ENCODE assay signal across 21 cellular contexts in the genomic region with DNA sequence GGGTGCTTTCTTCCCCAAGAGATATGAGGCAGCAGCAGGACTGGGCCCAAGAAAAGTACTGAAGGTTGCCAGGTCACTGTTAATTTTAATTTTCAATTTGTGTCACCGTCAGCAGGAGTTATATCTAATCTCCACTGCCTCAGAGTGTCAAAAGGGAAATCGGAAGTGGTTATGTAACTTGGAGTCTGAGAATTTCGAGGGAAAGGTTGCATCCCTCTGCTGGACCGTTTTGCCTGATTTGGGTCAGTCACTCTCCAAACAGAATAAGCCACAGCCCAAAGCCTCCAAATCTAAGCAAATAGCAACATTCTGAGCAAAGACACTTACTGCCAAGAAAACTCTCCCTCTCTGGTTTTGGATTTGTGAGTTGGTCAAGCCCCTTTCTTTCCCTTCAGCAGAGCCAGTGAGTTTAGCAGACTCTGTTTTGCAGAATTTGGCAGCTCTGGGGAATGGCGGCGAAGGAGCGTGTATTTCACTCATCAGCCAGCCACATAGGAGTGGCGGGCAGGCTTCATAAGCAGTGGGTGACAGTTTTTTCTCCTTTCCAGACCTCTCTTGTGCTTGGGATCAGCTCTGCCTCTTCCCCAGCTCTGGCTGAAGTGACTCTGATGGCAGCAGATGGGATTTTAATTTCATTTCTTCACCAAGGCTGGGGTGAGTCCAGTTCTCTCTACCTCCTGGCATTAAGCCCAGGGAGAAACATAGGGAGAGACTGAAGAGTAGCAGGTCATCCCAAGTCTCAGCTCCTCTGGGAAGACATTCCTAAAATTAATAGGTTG.
"Had no signal": no experiment of that assay in that cellular context is flagged by ENCODE, and none has a peak within 500 bp of the region (broad histone marks: within the 10 kb centered on the region; RNA-seq: fewer than 3 reads in every experiment).

No MANE protein-coding gene starts in this region.

- H3K4me2 ChIP-seq: SK-N-SH had no signal

- H3K27me3 ChIP-seq: cardiac muscle cell had no signal

- H3K9me3 ChIP-seq: heart left ventricle, mucosa of descending colon, sigmoid colon, SK-N-SH, spleen had no signal

- H3K27ac Mint-ChIP-seq: activated CD4-positive, alpha-beta T cell treated with anti-CD3 and anti-CD28 coated beads for 36 hours; activated naive CD8-positive, alpha-beta T cell treated with anti-CD3 and anti-CD28 coated beads for 36 hours; activated T-helper 1 cell treated with anti-CD3 and anti-CD28 coated beads, Interleukin-12 subunit alpha, Interleukin-12 subunit beta, Interleukin-2, Interleukin-4 antibody, amounts not matched to agents 30 ng/mL and 10 ng/mL and 1 ng/mL, durations not matched to agents 14 hours and 24 hours and 36 hours; naive B cell; T-helper 2 cell treated with Interferon-gamma antibody and Interleukin-4, amounts not matched to agents 5 μg/mL and 100 μg/mL, for 36 hours; WTC11 had no signal

- H3K4me1 ChIP-seq: spleen had no signal

- ATAC-seq: activated CD4-positive, alpha-beta T cell treated with anti-CD3 and anti-CD28 coated beads for 36 hours had no signal

- H3K9me3 Mint-ChIP-seq: activated naive CD8-positive, alpha-beta T cell treated with anti-CD3 and anti-CD28 coated beads for 36 hours; activated T-helper 1 cell treated with anti-CD3 and anti-CD28 coated beads, Interleukin-12 subunit alpha, Interleukin-12 subunit beta, Interleukin-2, Interleukin-4 antibody, amounts not matched to agents 30 ng/mL and 10 ng/mL and 1 ng/mL, durations not matched to agents 14 hours and 24 hours and 36 hours; neural crest cell; T-helper 2 cell treated with Interferon-gamma antibody and Interleukin-4, amounts not matched to agents 5 μg/mL and 100 μg/mL, for 36 hours; WTC11 had no signal

- H3K9ac ChIP-seq: SK-N-SH had no signal

- H3K27ac ChIP-seq: cardiac muscle cell, coronary artery, spleen had no signal

- H3K36me3 Mint-ChIP-seq: activated naive CD8-positive, alpha-beta T cell treated with anti-CD3 and anti-CD28 coated beads for 36 hours; naive B cell; WTC11 had no signal

- DNase-seq: activated CD4-positive, alpha-beta T cell treated with anti-CD3 and anti-CD28 coated beads, Interleukin-2, amount 50 U/mL, for 48 hours; activated gamma-delta T cell treated with Interleukin-2 at 50 U/mL for 16 hours; amniotic stem cell; foreskin melanocyte; mammary epithelial cell; naive B cell; spleen; stimulated activated naive CD4-positive, alpha-beta T cell treated with Interleukin-2 at 50 U/mL for 16 hours; trophoblast cell had no signal

- H3K4me3 ChIP-seq: cardiac muscle cell, coronary artery, mucosa of descending colon, sigmoid colon, spleen had no signal

- H3K36me3 ChIP-seq: cardiac muscle cell, heart left ventricle, sigmoid colon, spleen had no signal
